34 cellular contexts compared by ENCODE assay signal in genomic region chr6:15406452-15406851, GRCh38.
"Had no signal": no experiment of that assay in that cellular context is flagged by ENCODE, and none has a peak within 500 bp of the region (broad histone marks: within the 10 kb centered on the region; RNA-seq: fewer than 3 reads in every experiment).

No MANE protein-coding gene starts in this region.

- H3K27me3 Mint-ChIP-seq: activated CD4-positive, alpha-beta memory T cell treated with anti-CD3 and anti-CD28 coated beads, Interleukin-2, amount 10 ng/mL, durations not matched to agents 7 days and 5 days; activated CD4-positive, alpha-beta T cell treated with anti-CD3 and anti-CD28 coated beads for 36 hours; activated CD4-positive, alpha-beta T cell treated with anti-CD3 and anti-CD28 coated beads, Interleukin-2, amount 10 ng/mL, durations not matched to agents 7 days and 5 days; activated naive CD8-positive, alpha-beta T cell; activated T-cell treated with anti-CD3 and anti-CD28 coated beads, Interleukin-2, amount 50 U/mL, for 24 hours; central memory CD8-positive, alpha-beta T cell; dendritic cell treated with granulocyte-macrophage colony-stimulating factor and Interleukin-4, amounts not matched to agents 40 ng/mL and 50 ng/mL, for 4 days; T-helper 17 cell had no signal

- H3K36me3 ChIP-seq: brain microvascular endothelial cell had no signal

- H3K27ac Mint-ChIP-seq: activated CD4-positive, alpha-beta memory T cell treated with anti-CD3 and anti-CD28 coated beads, Interleukin-2, amount 10 ng/mL, durations not matched to agents 7 days and 5 days; activated CD4-positive, alpha-beta T cell treated with anti-CD3 and anti-CD28 coated beads for 36 hours; activated CD4-positive, alpha-beta T cell treated with anti-CD3 and anti-CD28 coated beads, Interleukin-2, amount 10 ng/mL, durations not matched to agents 7 days and 5 days; activated naive CD8-positive, alpha-beta T cell; activated T-cell treated with anti-CD3 and anti-CD28 coated beads, Interleukin-2, amount 50 U/mL, for 24 hours; activated T-cell treated with anti-CD3 and anti-CD28 coated beads, Interleukin-2, amount 50 U/mL, for 72 hours; dendritic cell treated with granulocyte-macrophage colony-stimulating factor and Interleukin-4, amounts not matched to agents 40 ng/mL and 50 ng/mL, for 4 days; endodermal cell; T-helper 17 cell; T-helper 2 cell treated with Interferon-gamma antibody and Interleukin-4, amounts not matched to agents 5 μg/mL and 100 μg/mL, for 36 hours had no signal

- DNase-seq: activated CD4-positive, alpha-beta memory T cell treated with anti-CD3 and anti-CD28 coated beads, Interleukin-2, amount 10 ng/mL, durations not matched to agents 7 days and 5 days; activated CD4-positive, alpha-beta T cell treated with anti-CD3 and anti-CD28 coated beads for 36 hours; activated CD4-positive, alpha-beta T cell treated with anti-CD3 and anti-CD28 coated beads, Interleukin-2, amount 10 ng/mL, durations not matched to agents 7 days and 5 days; activated CD4-positive, alpha-beta T cell treated with anti-CD3 and anti-CD28 coated beads, Interleukin-2, amount 50 U/mL, for 4 hours; activated CD4-positive, CD25-positive, alpha-beta regulatory T cell; activated CD4-positive, CD25-positive, alpha-beta regulatory T cell treated with anti-CD3 and anti-CD28 coated beads, Interleukin-2, amount 50 U/mL, for 72 hours; activated CD8-positive, alpha-beta memory T cell treated with anti-CD3 and anti-CD28 coated beads, Interleukin-2, amount 50 U/mL, for 48 hours; activated gamma-delta T cell; activated naive CD4-positive, alpha-beta T cell; activated naive CD4-positive, alpha-beta T cell treated with anti-CD3 and anti-CD28 coated beads, Interleukin-2, amount 50 U/mL, for 16 hours; activated T-cell treated with anti-CD3 and anti-CD28 coated beads for 4 hours; activated T-cell treated with anti-CD3 and anti-CD28 coated beads, Interleukin-2, amount 50 U/mL, for 24 hours; activated T-cell treated with anti-CD3 and anti-CD28 coated beads, Interleukin-2, amount 50 U/mL, for 72 hours; amniotic stem cell; anterior cingulate cortex; brain microvascular endothelial cell; dorsolateral prefrontal cortex; effector memory CD4-positive, alpha-beta T cell; endodermal cell; foreskin fibroblast; head of caudate nucleus; T-helper 1 cell; T-helper 17 cell; T1000; WERI-Rb-1 had no signal

- H3K4me3 Mint-ChIP-seq: activated CD4-positive, alpha-beta memory T cell treated with anti-CD3 and anti-CD28 coated beads, Interleukin-2, amount 10 ng/mL, durations not matched to agents 7 days and 5 days; activated CD4-positive, alpha-beta T cell treated with anti-CD3 and anti-CD28 coated beads for 36 hours; activated CD4-positive, alpha-beta T cell treated with anti-CD3 and anti-CD28 coated beads, Interleukin-2, amount 10 ng/mL, durations not matched to agents 7 days and 5 days; activated naive CD8-positive, alpha-beta T cell; activated T-cell treated with anti-CD3 and anti-CD28 coated beads, Interleukin-2, amount 50 U/mL, for 24 hours; activated T-cell treated with anti-CD3 and anti-CD28 coated beads, Interleukin-2, amount 50 U/mL, for 72 hours; central memory CD8-positive, alpha-beta T cell; dendritic cell treated with granulocyte-macrophage colony-stimulating factor and Interleukin-4, amounts not matched to agents 40 ng/mL and 50 ng/mL, for 4 days; endodermal cell; T-helper 17 cell; T-helper 2 cell treated with Interferon-gamma antibody and Interleukin-4, amounts not matched to agents 5 μg/mL and 100 μg/mL, for 36 hours had no signal

- H3K4me3 ChIP-seq: coronary artery had no signal

- H3K27me3 ChIP-seq: brain microvascular endothelial cell, dorsolateral prefrontal cortex had no signal

- H3K27ac ChIP-seq: brain microvascular endothelial cell, coronary artery, WERI-Rb-1 had no signal

- FAIRE-seq: astrocyte, bronchial epithelial cell, frontal cortex had no signal

- H3K9me3 Mint-ChIP-seq: activated CD4-positive, alpha-beta memory T cell treated with anti-CD3 and anti-CD28 coated beads, Interleukin-2, amount 10 ng/mL, durations not matched to agents 7 days and 5 days; activated CD4-positive, alpha-beta T cell treated with anti-CD3 and anti-CD28 coated beads, Interleukin-2, amount 10 ng/mL, durations not matched to agents 7 days and 5 days; activated T-cell treated with anti-CD3 and anti-CD28 coated beads, Interleukin-2, amount 50 U/mL, for 24 hours; activated T-cell treated with anti-CD3 and anti-CD28 coated beads, Interleukin-2, amount 50 U/mL, for 72 hours; central memory CD8-positive, alpha-beta T cell; dendritic cell treated with granulocyte-macrophage colony-stimulating factor and Interleukin-4, amounts not matched to agents 40 ng/mL and 50 ng/mL, for 4 days; endodermal cell; T-helper 2 cell treated with Interferon-gamma antibody and Interleukin-4, amounts not matched to agents 5 μg/mL and 100 μg/mL, for 36 hours had no signal

- ATAC-seq: activated CD4-positive, alpha-beta T cell treated with anti-CD3 and anti-CD28 coated beads for 36 hours; activated T-cell treated with anti-CD3 and anti-CD28 coated beads, Interleukin-2, amount 50 U/mL, for 72 hours; esophagus mucosa; T-helper 17 cell had no signal
